In genomic region chr16:81366316-81366932, GRCh38 we compare ENCODE assay signal across 9 cellular contexts. TPM values are rescaled to one million over a fixed set of nuclear protein-coding genes. Genes with fewer than 3 reads are reported as not detected.
DNase-seq lines count a peak whose midpoint lies in the region; ATAC-seq and TF ChIP-seq lines count a peak whose summit lies in the region.
"Had no signal": no experiment of that assay in that cellular context is flagged by ENCODE, and none has a peak within 500 bp of the region (broad histone marks: within the 10 kb centered on the region; RNA-seq: fewer than 3 reads in every experiment).

No MANE protein-coding gene starts in this region.

- no peak overlapping the region for H3K27ac ChIP-seq in lower lobe of right lung
- H3K27ac ChIP-seq: BLaER1 treated with 17β-estradiol and CSF1 and Interleukin-3, amounts not matched to agents 10 nM and 100 nM had no signal

- H3K9me3 ChIP-seq in lower lobe of right lung: no peaks in the 10 kb centered on the region
- H3K9me3 ChIP-seq: BLaER1 treated with 17β-estradiol and CSF1 and Interleukin-3, amounts not matched to agents 10 nM and 100 nM had no signal

- no peaks in the 10 kb centered on the region for H3K4me1 ChIP-seq in lower lobe of right lung
- H3K4me1 ChIP-seq: BLaER1 treated with 17β-estradiol and CSF1 and Interleukin-3, amounts not matched to agents 10 nM and 100 nM had no signal

- ATAC-seq in HG02981 (IDR thresholded peaks at IDR 0.05; ENCODE audit: unreplicated experiment) (peak; percentile 37), lower lobe of right lung (peak; percentile 67 to 73), GM21786 (IDR thresholded peaks at IDR 0.05; ENCODE audit: unreplicated experiment) (no peak)

- DNase-seq in NCI-H1105 treated with DMSO at 0.1 percent for 48 hours (lab: John Stamatoyannopoulos, UW) (peak; percentile 49), NCI-H1105 (lab: John Stamatoyannopoulos, UW) (no peak), NOMO-1 treated with DMSO at 0.1 percent for 48 hours (lab: John Stamatoyannopoulos, UW; ENCODE audit: unreplicated experiment) (peak; percentile 48), choroid plexus epithelial cell (ENCODE audit: low read depth) (peak; percentile 73), lower lobe of right lung (no peak)
- DNase-seq in activated CD4-positive, CD25-positive, alpha-beta regulatory T cell (lab: John Stamatoyannopoulos, UW): no peak

- H3K27me3 ChIP-seq in lower lobe of right lung (ENCODE audit: low read depth): no peaks in the 10 kb centered on the region
- H3K27me3 ChIP-seq: BLaER1 treated with 17β-estradiol and CSF1 and Interleukin-3, amounts not matched to agents 10 nM and 100 nM had no signal

- TF ChIP-seq CTCF in choroid plexus epithelial cell (conservative IDR thresholded peaks at IDR 0.05; ENCODE audit: low read depth, low read length) (peak; percentile 53), lower lobe of right lung (IDR thresholded peaks at IDR 0.05) (peak; percentile 67)

- H3K36me3 ChIP-seq in lower lobe of right lung: peaks cover 64% of the 10 kb centered on the region

- H3K4me3 ChIP-seq in choroid plexus epithelial cell (ENCODE audit: low read depth, low read length): no peak overlapping the region
- H3K4me3 ChIP-seq in lower lobe of right lung: no peak overlapping the region
- H3K4me3 ChIP-seq: BLaER1 treated with 17β-estradiol and CSF1 and Interleukin-3, amounts not matched to agents 10 nM and 100 nM had no signal

- intact Hi-C loops in lower lobe of right lung (cut with DNase I): no loop called here

RNA-seq across cellular contexts. Expression of gene GAN, which starts 51.7 kb away (rescaled TPM):
- total RNA-seq in lower lobe of right lung: 6.5 TPM

Comparison
In these comparisons a context has a peak if more than half of its experiments do, and no peak if none do; other contexts are left out.
1. DNase-seq: peak in NCI-H1105 treated with DMSO at 0.1 percent for 48 hours (single experiment), NOMO-1 treated with DMSO at 0.1 percent for 48 hours (single experiment) and choroid plexus epithelial cell (single experiment); none in NCI-H1105 (single experiment), lower lobe of right lung (single experiment) and activated CD4-positive, CD25-positive, alpha-beta regulatory T cell (0 of 4).